ENCODE assay signal across 2 cellular contexts in the genomic region with DNA sequence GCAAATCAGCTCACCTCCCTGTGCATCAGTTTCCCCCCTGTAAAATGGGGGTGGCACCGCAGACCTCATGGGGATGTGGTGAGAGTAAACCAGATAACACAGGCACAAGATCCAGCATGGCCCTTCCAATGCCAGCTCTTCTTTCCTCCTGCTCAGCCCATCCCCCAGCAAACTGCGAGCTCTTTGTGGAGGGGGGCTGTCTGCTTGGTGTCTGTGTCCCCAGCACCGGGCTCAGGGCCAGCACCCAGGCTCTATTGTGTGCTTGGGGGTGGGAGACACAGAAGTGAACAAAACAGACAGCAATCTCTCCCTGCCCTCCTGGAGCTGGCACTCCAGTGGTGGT.
TF ChIP-seq lines count a peak whose summit lies in the region.

No MANE protein-coding gene starts in this region.

TF ChIP-seq in SK-N-SH treated with all-trans-retinoic acid at 6 μM for 48 hours, 23 proteins besides CTCF, POLR2A, EP300 and RAD21 (continued from another document):
- TF ChIP-seq, protein P1, sequence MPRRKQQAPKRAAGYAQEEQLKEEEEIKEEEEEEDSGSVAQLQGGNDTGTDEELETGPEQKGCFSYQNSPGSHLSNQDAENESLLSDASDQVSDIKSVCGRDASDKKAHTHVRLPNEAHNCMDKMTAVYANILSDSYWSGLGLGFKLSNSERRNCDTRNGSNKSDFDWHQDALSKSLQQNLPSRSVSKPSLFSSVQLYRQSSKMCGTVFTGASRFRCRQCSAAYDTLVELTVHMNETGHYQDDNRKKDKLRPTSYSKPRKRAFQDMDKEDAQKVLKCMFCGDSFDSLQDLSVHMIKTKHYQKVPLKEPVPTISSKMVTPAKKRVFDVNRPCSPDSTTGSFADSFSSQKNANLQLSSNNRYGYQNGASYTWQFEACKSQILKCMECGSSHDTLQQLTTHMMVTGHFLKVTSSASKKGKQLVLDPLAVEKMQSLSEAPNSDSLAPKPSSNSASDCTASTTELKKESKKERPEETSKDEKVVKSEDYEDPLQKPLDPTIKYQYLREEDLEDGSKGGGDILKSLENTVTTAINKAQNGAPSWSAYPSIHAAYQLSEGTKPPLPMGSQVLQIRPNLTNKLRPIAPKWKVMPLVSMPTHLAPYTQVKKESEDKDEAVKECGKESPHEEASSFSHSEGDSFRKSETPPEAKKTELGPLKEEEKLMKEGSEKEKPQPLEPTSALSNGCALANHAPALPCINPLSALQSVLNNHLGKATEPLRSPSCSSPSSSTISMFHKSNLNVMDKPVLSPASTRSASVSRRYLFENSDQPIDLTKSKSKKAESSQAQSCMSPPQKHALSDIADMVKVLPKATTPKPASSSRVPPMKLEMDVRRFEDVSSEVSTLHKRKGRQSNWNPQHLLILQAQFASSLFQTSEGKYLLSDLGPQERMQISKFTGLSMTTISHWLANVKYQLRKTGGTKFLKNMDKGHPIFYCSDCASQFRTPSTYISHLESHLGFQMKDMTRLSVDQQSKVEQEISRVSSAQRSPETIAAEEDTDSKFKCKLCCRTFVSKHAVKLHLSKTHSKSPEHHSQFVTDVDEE (CRISPR knock-in tag; IDR thresholded peaks at IDR 0.05): no peak
- TF ChIP-seq OSR1 (CRISPR knock-in tag; IDR thresholded peaks at IDR 0.05): no peak
- no peak for TF ChIP-seq CSDC2 (CRISPR knock-in tag; IDR thresholded peaks at IDR 0.05)
- no peak for TF ChIP-seq PPARA (CRISPR knock-in tag; IDR thresholded peaks at IDR 0.05; ENCODE audit: borderline replicate concordance)
- no peak for TF ChIP-seq TCF4 (CRISPR knock-in tag; IDR thresholded peaks at IDR 0.05; ENCODE audit: borderline replicate concordance)
- TF ChIP-seq ZNF565 (CRISPR knock-in tag; conservative IDR thresholded peaks at IDR 0.05; ENCODE audit: low read depth): no peak

TF ChIP-seq in GM23338, 12 proteins besides CTCF, POLR2A, EP300 and RAD21:
- TF ChIP-seq, protein P2, sequence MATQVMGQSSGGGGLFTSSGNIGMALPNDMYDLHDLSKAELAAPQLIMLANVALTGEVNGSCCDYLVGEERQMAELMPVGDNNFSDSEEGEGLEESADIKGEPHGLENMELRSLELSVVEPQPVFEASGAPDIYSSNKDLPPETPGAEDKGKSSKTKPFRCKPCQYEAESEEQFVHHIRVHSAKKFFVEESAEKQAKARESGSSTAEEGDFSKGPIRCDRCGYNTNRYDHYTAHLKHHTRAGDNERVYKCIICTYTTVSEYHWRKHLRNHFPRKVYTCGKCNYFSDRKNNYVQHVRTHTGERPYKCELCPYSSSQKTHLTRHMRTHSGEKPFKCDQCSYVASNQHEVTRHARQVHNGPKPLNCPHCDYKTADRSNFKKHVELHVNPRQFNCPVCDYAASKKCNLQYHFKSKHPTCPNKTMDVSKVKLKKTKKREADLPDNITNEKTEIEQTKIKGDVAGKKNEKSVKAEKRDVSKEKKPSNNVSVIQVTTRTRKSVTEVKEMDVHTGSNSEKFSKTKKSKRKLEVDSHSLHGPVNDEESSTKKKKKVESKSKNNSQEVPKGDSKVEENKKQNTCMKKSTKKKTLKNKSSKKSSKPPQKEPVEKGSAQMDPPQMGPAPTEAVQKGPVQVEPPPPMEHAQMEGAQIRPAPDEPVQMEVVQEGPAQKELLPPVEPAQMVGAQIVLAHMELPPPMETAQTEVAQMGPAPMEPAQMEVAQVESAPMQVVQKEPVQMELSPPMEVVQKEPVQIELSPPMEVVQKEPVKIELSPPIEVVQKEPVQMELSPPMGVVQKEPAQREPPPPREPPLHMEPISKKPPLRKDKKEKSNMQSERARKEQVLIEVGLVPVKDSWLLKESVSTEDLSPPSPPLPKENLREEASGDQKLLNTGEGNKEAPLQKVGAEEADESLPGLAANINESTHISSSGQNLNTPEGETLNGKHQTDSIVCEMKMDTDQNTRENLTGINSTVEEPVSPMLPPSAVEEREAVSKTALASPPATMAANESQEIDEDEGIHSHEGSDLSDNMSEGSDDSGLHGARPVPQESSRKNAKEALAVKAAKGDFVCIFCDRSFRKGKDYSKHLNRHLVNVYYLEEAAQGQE (IDR thresholded peaks at IDR 0.05; ENCODE audit: unreplicated experiment): no peak
- no peak for TF ChIP-seq POLR2AphosphoS5 (IDR thresholded peaks at IDR 0.05; ENCODE audit: low read depth)
- TF ChIP-seq, protein P3, sequence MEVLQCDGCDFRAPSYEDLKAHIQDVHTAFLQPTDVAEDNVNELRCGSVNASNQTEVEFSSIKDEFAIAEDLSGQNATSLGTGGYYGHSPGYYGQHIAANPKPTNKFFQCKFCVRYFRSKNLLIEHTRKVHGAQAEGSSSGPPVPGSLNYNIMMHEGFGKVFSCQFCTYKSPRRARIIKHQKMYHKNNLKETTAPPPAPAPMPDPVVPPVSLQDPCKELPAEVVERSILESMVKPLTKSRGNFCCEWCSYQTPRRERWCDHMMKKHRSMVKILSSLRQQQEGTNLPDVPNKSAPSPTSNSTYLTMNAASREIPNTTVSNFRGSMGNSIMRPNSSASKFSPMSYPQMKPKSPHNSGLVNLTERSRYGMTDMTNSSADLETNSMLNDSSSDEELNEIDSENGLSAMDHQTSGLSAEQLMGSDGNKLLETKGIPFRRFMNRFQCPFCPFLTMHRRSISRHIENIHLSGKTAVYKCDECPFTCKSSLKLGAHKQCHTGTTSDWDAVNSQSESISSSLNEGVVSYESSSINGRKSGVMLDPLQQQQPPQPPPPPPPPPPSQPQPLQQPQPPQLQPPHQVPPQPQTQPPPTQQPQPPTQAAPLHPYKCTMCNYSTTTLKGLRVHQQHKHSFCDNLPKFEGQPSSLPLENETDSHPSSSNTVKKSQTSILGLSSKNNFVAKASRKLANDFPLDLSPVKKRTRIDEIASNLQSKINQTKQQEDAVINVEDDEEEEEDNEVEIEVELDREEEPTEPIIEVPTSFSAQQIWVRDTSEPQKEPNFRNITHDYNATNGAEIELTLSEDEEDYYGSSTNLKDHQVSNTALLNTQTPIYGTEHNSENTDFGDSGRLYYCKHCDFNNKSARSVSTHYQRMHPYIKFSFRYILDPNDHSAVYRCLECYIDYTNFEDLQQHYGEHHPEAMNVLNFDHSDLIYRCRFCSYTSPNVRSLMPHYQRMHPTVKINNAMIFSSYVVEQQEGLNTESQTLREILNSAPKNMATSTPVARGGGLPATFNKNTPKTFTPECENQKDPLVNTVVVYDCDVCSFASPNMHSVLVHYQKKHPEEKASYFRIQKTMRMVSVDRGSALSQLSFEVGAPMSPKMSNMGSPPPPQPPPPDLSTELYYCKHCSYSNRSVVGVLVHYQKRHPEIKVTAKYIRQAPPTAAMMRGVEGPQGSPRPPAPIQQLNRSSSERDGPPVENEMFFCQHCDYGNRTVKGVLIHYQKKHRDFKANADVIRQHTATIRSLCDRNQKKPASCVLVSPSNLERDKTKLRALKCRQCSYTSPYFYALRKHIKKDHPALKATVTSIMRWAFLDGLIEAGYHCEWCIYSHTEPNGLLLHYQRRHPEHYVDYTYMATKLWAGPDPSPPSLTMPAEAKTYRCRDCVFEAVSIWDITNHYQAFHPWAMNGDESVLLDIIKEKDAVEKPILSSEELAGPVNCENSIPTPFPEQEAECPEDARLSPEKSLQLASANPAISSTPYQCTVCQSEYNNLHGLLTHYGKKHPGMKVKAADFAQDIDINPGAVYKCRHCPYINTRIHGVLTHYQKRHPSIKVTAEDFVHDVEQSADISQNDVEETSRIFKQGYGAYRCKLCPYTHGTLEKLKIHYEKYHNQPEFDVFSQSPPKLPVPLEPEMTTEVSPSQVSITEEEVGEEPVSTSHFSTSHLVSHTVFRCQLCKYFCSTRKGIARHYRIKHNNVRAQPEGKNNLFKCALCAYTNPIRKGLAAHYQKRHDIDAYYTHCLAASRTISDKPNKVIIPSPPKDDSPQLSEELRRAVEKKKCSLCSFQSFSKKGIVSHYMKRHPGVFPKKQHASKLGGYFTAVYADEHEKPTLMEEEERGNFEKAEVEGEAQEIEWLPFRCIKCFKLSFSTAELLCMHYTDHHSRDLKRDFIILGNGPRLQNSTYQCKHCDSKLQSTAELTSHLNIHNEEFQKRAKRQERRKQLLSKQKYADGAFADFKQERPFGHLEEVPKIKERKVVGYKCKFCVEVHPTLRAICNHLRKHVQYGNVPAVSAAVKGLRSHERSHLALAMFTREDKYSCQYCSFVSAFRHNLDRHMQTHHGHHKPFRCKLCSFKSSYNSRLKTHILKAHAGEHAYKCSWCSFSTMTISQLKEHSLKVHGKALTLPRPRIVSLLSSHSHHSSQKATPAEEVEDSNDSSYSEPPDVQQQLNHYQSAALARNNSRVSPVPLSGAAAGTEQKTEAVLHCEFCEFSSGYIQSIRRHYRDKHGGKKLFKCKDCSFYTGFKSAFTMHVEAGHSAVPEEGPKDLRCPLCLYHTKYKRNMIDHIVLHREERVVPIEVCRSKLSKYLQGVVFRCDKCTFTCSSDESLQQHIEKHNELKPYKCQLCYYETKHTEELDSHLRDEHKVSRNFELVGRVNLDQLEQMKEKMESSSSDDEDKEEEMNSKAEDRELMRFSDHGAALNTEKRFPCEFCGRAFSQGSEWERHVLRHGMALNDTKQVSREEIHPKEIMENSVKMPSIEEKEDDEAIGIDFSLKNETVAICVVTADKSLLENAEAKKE (CRISPR knock-in tag; IDR thresholded peaks at IDR 0.05): no peak
- TF ChIP-seq ZNF114 (CRISPR knock-in tag; IDR thresholded peaks at IDR 0.05): no peak
- no peak for TF ChIP-seq STAT1 (IDR thresholded peaks at IDR 0.05; ENCODE audit: unreplicated experiment)
- TF ChIP-seq, protein P4, sequence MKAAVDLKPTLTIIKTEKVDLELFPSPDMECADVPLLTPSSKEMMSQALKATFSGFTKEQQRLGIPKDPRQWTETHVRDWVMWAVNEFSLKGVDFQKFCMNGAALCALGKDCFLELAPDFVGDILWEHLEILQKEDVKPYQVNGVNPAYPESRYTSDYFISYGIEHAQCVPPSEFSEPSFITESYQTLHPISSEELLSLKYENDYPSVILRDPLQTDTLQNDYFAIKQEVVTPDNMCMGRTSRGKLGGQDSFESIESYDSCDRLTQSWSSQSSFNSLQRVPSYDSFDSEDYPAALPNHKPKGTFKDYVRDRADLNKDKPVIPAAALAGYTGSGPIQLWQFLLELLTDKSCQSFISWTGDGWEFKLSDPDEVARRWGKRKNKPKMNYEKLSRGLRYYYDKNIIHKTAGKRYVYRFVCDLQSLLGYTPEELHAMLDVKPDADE (IDR thresholded peaks at IDR 0.05): no peak
- no peak for TF ChIP-seq EZH2phosphoT487 (IDR thresholded peaks at IDR 0.05; ENCODE audit: unreplicated experiment)
- no peak for TF ChIP-seq ZNF331 (CRISPR knock-in tag; IDR thresholded peaks at IDR 0.05; ENCODE audit: low read depth)
- TF ChIP-seq CREB1 (CRISPR knock-in tag; IDR thresholded peaks at IDR 0.05; ENCODE audit: low read depth): no peak
- TF ChIP-seq EZH2 (IDR thresholded peaks at IDR 0.05; ENCODE audit: low read depth, unreplicated experiment): no peak
- TF ChIP-seq JUNB (IDR thresholded peaks at IDR 0.05; ENCODE audit: unreplicated experiment): no peak
- TF ChIP-seq NANOG (IDR thresholded peaks at IDR 0.05; ENCODE audit: borderline replicate concordance): no peak
